16 cellular contexts compared by ENCODE assay signal in the genomic region with DNA sequence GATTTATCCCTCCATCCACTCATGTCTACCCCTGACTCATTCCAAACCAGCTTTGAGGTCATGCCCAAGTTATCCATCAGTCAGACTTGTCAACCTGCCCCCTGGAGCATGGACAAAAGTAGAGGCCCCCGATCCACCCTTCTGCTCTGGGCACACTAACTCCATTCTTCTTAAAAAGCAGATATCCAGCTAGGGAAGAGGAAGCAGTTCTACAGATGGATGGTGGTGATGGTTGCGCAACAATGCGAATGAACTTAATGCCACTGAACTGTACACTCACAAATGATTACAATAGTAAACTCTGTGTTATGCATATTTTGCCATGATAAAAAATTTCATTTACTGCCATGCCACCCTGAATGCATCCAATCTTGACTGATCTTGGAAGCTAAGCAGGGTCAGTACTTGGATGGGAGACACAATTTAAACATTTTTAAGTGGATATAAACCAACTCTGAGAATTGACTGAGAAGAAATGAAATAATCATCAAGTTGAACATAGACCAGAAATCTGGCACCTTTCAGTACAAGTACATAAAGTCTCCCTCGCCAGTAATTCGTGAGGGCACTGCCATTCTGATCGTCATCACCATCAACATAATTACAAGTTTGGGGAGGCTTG.
DNase-seq lines count a peak whose midpoint lies in the region; ATAC-seq, FAIRE-seq and TF ChIP-seq lines count a peak whose summit lies in the region.
"Had no signal": no experiment of that assay in that cellular context is flagged by ENCODE, and none has a peak within 500 bp of the region (broad histone marks: within the 10 kb centered on the region; RNA-seq: fewer than 3 reads in every experiment).

No MANE protein-coding gene starts in this region.

- ATAC-seq in activated naive CD8-positive, alpha-beta T cell treated with anti-CD3 and anti-CD28 coated beads, Interleukin-2, amount 10 ng/mL, durations not matched to agents 7 days and 5 days (ENCODE audit: low read depth), result no peak
- ATAC-seq in gastroesophageal sphincter (no peak), thoracic aorta (ENCODE audit: insufficient number of reproducible peaks, low FRiP score, low read depth) (no peak), GM19023 (IDR thresholded peaks at IDR 0.05; ENCODE audit: unreplicated experiment) (no peak)
- ATAC-seq: GM12878 had no signal

- H3K27me3 ChIP-seq in gastroesophageal sphincter (no peaks in the 10 kb centered on the region), thoracic aorta (replicated peaks; ENCODE audit: insufficient read depth) (no peaks in the 10 kb centered on the region)
- H3K27me3 ChIP-seq: ovary had no signal

- DNase-seq in activated naive CD8-positive, alpha-beta T cell treated with anti-CD3 and anti-CD28 coated beads, Interleukin-2, amount 10 ng/mL, durations not matched to agents 7 days and 5 days, result no peak
- DNase-seq in activated naive CD8-positive, alpha-beta T cell treated with anti-CD3 and anti-CD28 coated beads for 36 hours, result no peak
- peak; percentile 34 for DNase-seq in UCSD-AML1 (lab: John Stamatoyannopoulos, UW; ENCODE audit: unreplicated experiment)
- no peak for DNase-seq in thoracic aorta (ENCODE audit: low spot score)
- no peak for DNase-seq in midbrain (lab: John Stamatoyannopoulos, UW)
- no peak for DNase-seq in kidney
- DNase-seq: activated B cell treated with CpG ODN at 0.5 μM for 24 hours; activated T-cell treated with anti-CD3 and anti-CD28 coated beads for 4 hours; anterior cingulate cortex; DMS 273 treated with DMSO at 0.1 percent for 48 hours; effector memory CD4-positive, alpha-beta T cell; ovary had no signal

- H3K9me3 ChIP-seq in gastroesophageal sphincter (no peaks in the 10 kb centered on the region), thoracic aorta (no peaks in the 10 kb centered on the region), kidney (ENCODE audit: control insufficient read depth in 1 of 2, low read length in 2 of 2) (no peaks in the 10 kb centered on the region)
- H3K9me3 ChIP-seq: ovary had no signal

- peaks cover 15 to 98% (median 26%) of the 10 kb centered on the region in 3 donors for H3K4me1 ChIP-seq in gastroesophageal sphincter
- H3K4me1 ChIP-seq in thoracic aorta (ENCODE audit: control insufficient read depth in 1 of 2, low read depth in 2 of 2), result peaks cover 38 to 91% of the 10 kb centered on the region in 2 donors
- peaks cover 3 to 7% of the 10 kb centered on the region in 2 donors for H3K4me1 ChIP-seq in kidney (ENCODE audit: control insufficient read depth in 1 of 2, insufficient read depth in 1 of 2, low read depth in 1 of 2, low read length in 2 of 2)

- no peak for TF ChIP-seq POLR2A in gastroesophageal sphincter (IDR thresholded peaks at IDR 0.05)

- peaks cover 6% of the 10 kb centered on the region for H3K36me3 Mint-ChIP-seq in activated naive CD8-positive, alpha-beta T cell treated with anti-CD3 and anti-CD28 coated beads, Interleukin-2, amount 10 ng/mL, durations not matched to agents 7 days and 5 days
- peaks cover 2% of the 10 kb centered on the region for H3K36me3 Mint-ChIP-seq in activated naive CD8-positive, alpha-beta T cell treated with anti-CD3 and anti-CD28 coated beads for 36 hours

- no peaks in the 10 kb centered on the region for H3K27me3 Mint-ChIP-seq in activated naive CD8-positive, alpha-beta T cell treated with anti-CD3 and anti-CD28 coated beads, Interleukin-2, amount 10 ng/mL, durations not matched to agents 7 days and 5 days
- H3K27me3 Mint-ChIP-seq in activated naive CD8-positive, alpha-beta T cell treated with anti-CD3 and anti-CD28 coated beads for 36 hours, result no peaks in the 10 kb centered on the region

- intact Hi-C loops in kidney (cut with DNase I), result no loop called here

- H3K27ac ChIP-seq in gastroesophageal sphincter (peak overlapping the region; percentile 80 to 95 (median 85)), thoracic aorta (peak overlapping the region; percentile 79 to 89), kidney (ENCODE audit: low read depth in 2 of 2, low read length in 2 of 2) (no peak overlapping the region)
- H3K27ac ChIP-seq: ovary, SK-N-MC had no signal

- no peak overlapping the region for H3K9ac ChIP-seq in kidney (ENCODE audit: low read length in 2 of 2)

- TF ChIP-seq CTCF in gastroesophageal sphincter (IDR thresholded peaks at IDR 0.05) (no peak), thoracic aorta (IDR thresholded peaks at IDR 0.05) (no peak), kidney (IDR thresholded peaks at IDR 0.05; ENCODE audit: borderline replicate concordance, extremely low read depth, insufficient read depth) (no peak)

- no peak overlapping the region for H3K4me3 Mint-ChIP-seq in activated naive CD8-positive, alpha-beta T cell treated with anti-CD3 and anti-CD28 coated beads, Interleukin-2, amount 10 ng/mL, durations not matched to agents 7 days and 5 days
- no peak overlapping the region for H3K4me3 Mint-ChIP-seq in activated naive CD8-positive, alpha-beta T cell treated with anti-CD3 and anti-CD28 coated beads for 36 hours
- H3K4me3 Mint-ChIP-seq: activated B cell treated with CpG ODN at 0.5 μM for 24 hours had no signal

- H3K36me3 ChIP-seq in gastroesophageal sphincter (peaks cover 0 to 22% of the 10 kb centered on the region in 2 donors), thoracic aorta (peaks cover 11% of the 10 kb centered on the region), kidney (ENCODE audit: control insufficient read depth in 1 of 2, insufficient read depth in 2 of 2, low read length in 2 of 2) (no peaks in the 10 kb centered on the region)
- H3K36me3 ChIP-seq: ovary had no signal

- H3K4me3 ChIP-seq in gastroesophageal sphincter, result no peak overlapping the region
- no peak overlapping the region for H3K4me3 ChIP-seq in thoracic aorta
- H3K4me3 ChIP-seq in kidney (ENCODE audit: low read length in 2 of 2), result no peak overlapping the region
- H3K4me3 ChIP-seq: GM12878, ovary, SK-N-MC had no signal

- H3K4me1 Mint-ChIP-seq in activated naive CD8-positive, alpha-beta T cell treated with anti-CD3 and anti-CD28 coated beads, Interleukin-2, amount 10 ng/mL, durations not matched to agents 7 days and 5 days, result peaks cover 13% of the 10 kb centered on the region
- H3K4me1 Mint-ChIP-seq in activated naive CD8-positive, alpha-beta T cell treated with anti-CD3 and anti-CD28 coated beads for 36 hours, result peaks cover 13% of the 10 kb centered on the region

- no peaks in the 10 kb centered on the region for H3K9me3 Mint-ChIP-seq in activated naive CD8-positive, alpha-beta T cell treated with anti-CD3 and anti-CD28 coated beads, Interleukin-2, amount 10 ng/mL, durations not matched to agents 7 days and 5 days
- H3K9me3 Mint-ChIP-seq in activated naive CD8-positive, alpha-beta T cell treated with anti-CD3 and anti-CD28 coated beads for 36 hours, result no peaks in the 10 kb centered on the region
- H3K9me3 Mint-ChIP-seq: activated B cell treated with CpG ODN at 0.5 μM for 24 hours had no signal

- H3K27ac Mint-ChIP-seq in activated naive CD8-positive, alpha-beta T cell treated with anti-CD3 and anti-CD28 coated beads, Interleukin-2, amount 10 ng/mL, durations not matched to agents 7 days and 5 days, result peak overlapping the region; percentile 4
- H3K27ac Mint-ChIP-seq in activated naive CD8-positive, alpha-beta T cell treated with anti-CD3 and anti-CD28 coated beads for 36 hours, result no peak overlapping the region
- H3K27ac Mint-ChIP-seq: activated B cell treated with CpG ODN at 0.5 μM for 24 hours had no signal

- POLR2A ChIA-PET in activated naive CD8-positive, alpha-beta T cell treated with anti-CD3 and anti-CD28 coated beads, Interleukin-2, amount 10 ng/mL, durations not matched to agents 7 days and 5 days (lab: Charles Lee), result no interaction called here

- FAIRE-seq in kidney (lab: Jason Lieb, UNC), result no peak
- FAIRE-seq: GM12878 had no signal

- TF ChIP-seq EP300 in gastroesophageal sphincter (IDR thresholded peaks at IDR 0.05), result no peak

- WGBS in gastroesophageal sphincter (ENCODE audit: low coverage in 1 of 2), 2 donors, result 76 to 78% methylated on average over 6 of the region's 6 CpGs

Comparison
In these comparisons a context has a peak if more than half of its experiments do, and no peak if none do; other contexts are left out.
1. H3K27ac ChIP-seq: peak in gastroesophageal sphincter (4 of 4) and thoracic aorta (2 of 2); none in kidney (0 of 2).